8 cellular contexts compared by ENCODE assay signal in genomic region chr1:230867119-230867902, GRCh38. TPM values are rescaled to one million over a fixed set of nuclear protein-coding genes. Genes with fewer than 3 reads are reported as not detected.
A peak's percentile ranks its signal among the peaks of the same experiment; 100 is the strongest.
DNase-seq lines count a peak whose midpoint lies in the region; ATAC-seq and TF ChIP-seq lines count a peak whose summit lies in the region.

No MANE protein-coding gene starts in this region.

- DNase-seq in activated naive CD4-positive, alpha-beta T cell treated with anti-CD3 and anti-CD28 coated beads for 36 hours = no peak
- DNase-seq in activated naive CD4-positive, alpha-beta T cell (lab: John Stamatoyannopoulos, UW) = no peak
- peak; percentile 46 for DNase-seq in astrocyte of the spinal cord (ENCODE audit: low read depth, low spot score)
- peak; percentile 18 for DNase-seq in left kidney (ENCODE audit: low read depth, low spot score)
- DNase-seq in GM03348 (ENCODE audit: low spot score) = no peak
- DNase-seq in mesenteric fat pad (ENCODE audit: low spot score) = no peak

- H3K4me3 ChIP-seq in astrocyte of the spinal cord (ENCODE audit: low read depth, low read length) = peak overlapping the region; percentile 75

- peak overlapping the region; percentile 92 for H3K27ac ChIP-seq in temporal lobe (ENCODE audit: low read depth, low read length)

- TF ChIP-seq CTCF in astrocyte of the spinal cord (IDR thresholded peaks at IDR 0.05; ENCODE audit: low read depth, low read length) = no peak

- no peaks in the 10 kb centered on the region for H3K36me3 Mint-ChIP-seq in activated naive CD4-positive, alpha-beta T cell treated with anti-CD3 and anti-CD28 coated beads for 36 hours (ENCODE audit: low read depth)

- no peak overlapping the region for H3K27ac Mint-ChIP-seq in activated naive CD4-positive, alpha-beta T cell treated with anti-CD3 and anti-CD28 coated beads for 36 hours

- no peaks in the 10 kb centered on the region for H3K9me3 Mint-ChIP-seq in activated naive CD4-positive, alpha-beta T cell treated with anti-CD3 and anti-CD28 coated beads for 36 hours

- CTCF ChIA-PET in activated naive CD4-positive, alpha-beta T cell treated with anti-CD3 and anti-CD28 coated beads for 36 hours (lab: Charles Lee) = interaction anchor here (0.7 to 0.8 kb wide), 2 partner anchors 28 to 112 kb away, joined by 3 read pairs; partner anchors contain the start of genes ARV1 and TTC13

- in situ Hi-C loops in astrocyte of the spinal cord (cut with HindIII; ENCODE audit: low sequenced_read_pairs) = no loop called here

- peak overlapping the region; percentile 84 for H3K4me3 Mint-ChIP-seq in activated naive CD4-positive, alpha-beta T cell treated with anti-CD3 and anti-CD28 coated beads for 36 hours

- intact Hi-C loops in activated naive CD4-positive, alpha-beta T cell treated with anti-CD3 and anti-CD28 coated beads for 36 hours (cut with micrococcal nuclease) = no loop called here

- peaks cover 16% of the 10 kb centered on the region for H3K27me3 Mint-ChIP-seq in activated naive CD4-positive, alpha-beta T cell treated with anti-CD3 and anti-CD28 coated beads for 36 hours (ENCODE audit: low read depth)

- H3K4me1 Mint-ChIP-seq in activated naive CD4-positive, alpha-beta T cell treated with anti-CD3 and anti-CD28 coated beads for 36 hours (ENCODE audit: low read depth) = peaks cover 22% of the 10 kb centered on the region

- ATAC-seq in HG02588 (IDR thresholded peaks at IDR 0.05; ENCODE audit: unreplicated experiment) = no peak

RNA-seq across cellular contexts. Expression of gene C1orf198, which starts 1.0 kb away (rescaled TPM):
- total RNA-seq in activated naive CD4-positive, alpha-beta T cell treated with anti-CD3 and anti-CD28 coated beads for 36 hours = 1 to 10 TPM; 4.7 to 4.9 TPM
- total RNA-seq in temporal lobe (17.9 TPM), mesenteric fat pad (64.5 TPM)

Comparison
In these comparisons a context has a peak if more than half of its experiments do, and no peak if none do; other contexts are left out.
1. DNase-seq: peak in astrocyte of the spinal cord (single experiment) and left kidney (single experiment); none in activated naive CD4-positive, alpha-beta T cell treated with anti-CD3 and anti-CD28 coated beads for 36 hours (single experiment), activated naive CD4-positive, alpha-beta T cell (0 of 4), GM03348 (single experiment) and mesenteric fat pad (single experiment).